34 cellular contexts compared by ENCODE assay signal in the genomic region with DNA sequence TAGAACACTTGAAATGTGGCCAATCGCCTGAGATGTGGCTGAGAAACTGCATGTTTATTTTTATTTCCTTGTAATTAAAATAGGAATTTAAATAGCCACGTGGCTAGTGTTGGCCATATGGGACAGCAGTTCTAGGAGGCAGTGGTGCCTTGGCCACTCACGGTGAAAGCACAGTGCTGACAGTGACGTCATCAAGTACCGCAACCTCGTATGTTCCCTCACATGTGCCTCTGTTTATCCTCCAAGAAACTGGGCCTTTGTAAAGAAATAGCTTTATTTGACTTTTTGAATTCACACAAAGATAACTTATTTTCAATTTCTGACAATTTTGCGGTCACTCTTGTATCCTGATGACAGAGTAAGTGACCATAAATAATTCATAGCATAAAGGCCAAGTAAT.
"Had no signal": no experiment of that assay in that cellular context is flagged by ENCODE, and none has a peak within 500 bp of the region (broad histone marks: within the 10 kb centered on the region; RNA-seq: fewer than 3 reads in every experiment).

No MANE protein-coding gene starts in this region.

- H3K4me3 ChIP-seq: adrenal gland, ascending aorta, body of pancreas, breast epithelium, cardiac muscle cell had no signal

- DNase-seq: activated effector memory CD4-positive, alpha-beta T cell treated with anti-CD3 and anti-CD28 coated beads, Interleukin-2, amount 50 U/mL, for 16 hours; activated effector memory CD4-positive, alpha-beta T cell treated with Interleukin-2 at 50 U/mL for 16 hours; activated gamma-delta T cell; activated gamma-delta T cell treated with Interleukin-2 at 50 U/mL for 16 hours; activated naive CD4-positive, alpha-beta T cell; activated naive CD4-positive, alpha-beta T cell treated with anti-CD3 and anti-CD28 coated beads for 36 hours; activated naive CD4-positive, alpha-beta T cell treated with anti-CD3 and anti-CD28 coated beads, Interleukin-2, amount 10 ng/mL, durations not matched to agents 7 days and 5 days; activated naive CD4-positive, alpha-beta T cell treated with anti-CD3 and anti-CD28 coated beads, Interleukin-2, amount 50 U/mL, for 16 hours; activated naive CD4-positive, alpha-beta T cell treated with Interleukin-2 at 50 U/mL for 16 hours; activated naive CD8-positive, alpha-beta T cell treated with anti-CD3 and anti-CD28 coated beads for 36 hours; activated naive CD8-positive, alpha-beta T cell treated with anti-CD3 and anti-CD28 coated beads, Interleukin-2, amount 10 ng/mL, durations not matched to agents 7 days and 5 days; activated naive CD8-positive, alpha-beta T cell treated with anti-CD3 and anti-CD28 coated beads, Interleukin-2, amount 50 U/mL, for 24 hours; activated T-cell treated with anti-CD3 and anti-CD28 coated beads, Interleukin-2, amount 50 U/mL, for 1 hour; activated T-cell treated with anti-CD3 and anti-CD28 coated beads, Interleukin-2, amount 50 U/mL, for 24 hours; activated T-cell treated with anti-CD3 and anti-CD28 coated beads, Interleukin-2, amount 50 U/mL, for 4 hours; activated T-cell treated with anti-CD3 and anti-CD28 coated beads, Interleukin-2, amount 50 U/mL, for 48 hours; activated T-cell treated with anti-CD3 and anti-CD28 coated beads, Interleukin-2, amount 50 U/mL, for 72 hours; adrenal gland; amniotic stem cell; amygdala; anterior cingulate cortex; aorta; body of pancreas; brain microvascular endothelial cell; caudate nucleus; central memory CD4-positive, alpha-beta T cell; cerebellar nuclear complex had no signal

- ATAC-seq: activated naive CD4-positive, alpha-beta T cell treated with anti-CD3 and anti-CD28 coated beads, Interleukin-2, amount 50 U/mL, for 72 hours; activated naive CD8-positive, alpha-beta T cell treated with anti-CD3 and anti-CD28 coated beads, Interleukin-2, amount 50 U/mL, for 24 hours; activated T-cell treated with anti-CD3 and anti-CD28 coated beads, Interleukin-2, amount 50 U/mL, for 4 hours; activated T-cell treated with anti-CD3 and anti-CD28 coated beads, Interleukin-2, amount 50 U/mL, for 72 hours; activated T-helper 17 cell treated with anti-CD3 and anti-CD28 coated beads, Interleukin-2, amount 50 U/mL, for 72 hours; body of pancreas had no signal

- H3K9me3 ChIP-seq: adrenal gland, ascending aorta, body of pancreas, breast epithelium had no signal

- H3K27me3 ChIP-seq: adrenal gland, ascending aorta, body of pancreas, brain microvascular endothelial cell, breast epithelium, cardiac muscle cell had no signal

- H3K4me1 ChIP-seq: adrenal gland, ascending aorta, body of pancreas, breast epithelium had no signal

- FAIRE-seq: astrocyte, bronchial epithelial cell had no signal

- H3K27ac ChIP-seq: adrenal gland, ascending aorta, body of pancreas, brain microvascular endothelial cell, breast epithelium, cardiac muscle cell had no signal

- H3K36me3 ChIP-seq: adrenal gland, ascending aorta, brain microvascular endothelial cell, breast epithelium, cardiac muscle cell had no signal
